Comparison of ENCODE assay signal across 17 cellular contexts in genomic region chr5:177295929-177296328, GRCh38. TPM values are rescaled to one million over a fixed set of nuclear protein-coding genes. Genes with fewer than 3 reads are reported as not detected.
DNase-seq lines count a peak whose midpoint lies in the region; ATAC-seq, FAIRE-seq and TF ChIP-seq lines count a peak whose summit lies in the region.
"Had no signal": no experiment of that assay in that cellular context is flagged by ENCODE, and none has a peak within 500 bp of the region (broad histone marks: within the 10 kb centered on the region; RNA-seq: fewer than 3 reads in every experiment).

No MANE protein-coding gene starts in this region.

- no peak for TF ChIP-seq RAD21 in K562 (CRISPR knock-in tag; conservative IDR thresholded peaks at IDR 0.05 in 1 of 2, IDR thresholded peaks at IDR 0.05 in 1 of 2)

- no peaks in the 10 kb centered on the region for H3K9me3 Mint-ChIP-seq in activated CD4-positive, alpha-beta T cell treated with anti-CD3 and anti-CD28 coated beads for 36 hours (ENCODE audit: low read depth)

- peaks cover 46% of the 10 kb centered on the region for H3K36me3 Mint-ChIP-seq in activated CD4-positive, alpha-beta T cell treated with anti-CD3 and anti-CD28 coated beads for 36 hours (ENCODE audit: low read depth)

- H3K4me3 ChIP-seq in K562 = no peak overlapping the region
- no peak overlapping the region for H3K4me3 ChIP-seq in small intestine (ENCODE audit: low read depth in 1 of 2, low read length in 2 of 2)
- H3K4me3 ChIP-seq: adrenal gland, HAP-1, smooth muscle cell, transverse colon had no signal

- no peaks in the 10 kb centered on the region for H3K9me1 ChIP-seq in K562 (ENCODE audit: control insufficient read depth, insufficient read depth, low read length)

- in situ Hi-C loops in K562 (cut with MboI) = no loop called here

- ATAC-seq in activated CD4-positive, alpha-beta T cell treated with anti-CD3 and anti-CD28 coated beads for 36 hours = no peak
- ATAC-seq in K562 (no peak), HG03469 (IDR thresholded peaks at IDR 0.05; ENCODE audit: unreplicated experiment) (no peak)

- TF ChIP-seq EP300 in K562 (IDR thresholded peaks at IDR 0.05; ENCODE audit: low read length) = no peak

- POLR2A ChIA-PET in activated CD4-positive, alpha-beta T cell treated with anti-CD3 and anti-CD28 coated beads for 36 hours (lab: Charles Lee) = no interaction called here
- POLR2A ChIA-PET in K562 (lab: Yijun Ruan, JAX) = interaction anchor here (0.6 to 1.8 kb wide), 3 partner anchors 8 to 112 kb away, joined by 3 to 6 read pairs (median 6); no protein-coding TSS in a partner anchor

- H3K9ac ChIP-seq in K562 (ENCODE audit: insufficient read depth in 1 of 2, low read depth in 2 of 2, low read length in 2 of 2) = no peak overlapping the region

- no peak overlapping the region for H3K4me2 ChIP-seq in K562 (ENCODE audit: insufficient read depth, low read length)
- H3K4me2 ChIP-seq: smooth muscle cell had no signal

- H3K4me1 ChIP-seq in K562 (replicated peaks in 1 of 2; ENCODE audit: control insufficient read depth in 2 of 2, insufficient read depth in 2 of 2, low read length in 2 of 2) (peaks cover 0 to 9% of the 10 kb centered on the region in 2 experiments; a peak in 4 of 5 replicates), small intestine (ENCODE audit: control insufficient read depth in 2 of 2, insufficient read depth in 1 of 2, low read depth in 1 of 2, low read length in 1 of 2) (peaks cover 5 to 6% of the 10 kb centered on the region in 2 donors)
- H3K4me1 ChIP-seq: HAP-1 had no signal

- 0 out of 2 replicates have a peak, but pooled peaks cover 3% of the 10 kb centered on the region for H4K20me1 ChIP-seq in K562 (replicated peaks; ENCODE audit: control insufficient read depth, insufficient read depth, low read length)

- TF ChIP-seq POLR2A in K562 (conservative IDR thresholded peaks at IDR 0.05) = no peak

- 95% methylated on average over 8 of the region's 8 CpGs for WGBS in K562 (ENCODE audit: insufficient coverage, low coverage, missing lambda C conversion rate)
- WGBS in small intestine, 3 donors = 79 to 95% (median 85%) methylated on average over 8 of the region's 8 CpGs

- H3K4me1 Mint-ChIP-seq in activated CD4-positive, alpha-beta T cell treated with anti-CD3 and anti-CD28 coated beads for 36 hours = peaks cover 40% of the 10 kb centered on the region

- no peak overlapping the region for H2AFZ ChIP-seq in K562 (ENCODE audit: low read depth, low read length)

- no peak overlapping the region for H3K27ac ChIP-seq in K562 (ENCODE audit: extremely low read depth, low read depth, low read length)
- peak overlapping the region in 1 of 2 donors; percentile 9 for H3K27ac ChIP-seq in small intestine (ENCODE audit: low read depth in 1 of 2, low read length in 1 of 2)

- intact Hi-C loops in activated CD4-positive, alpha-beta T cell treated with anti-CD3 and anti-CD28 coated beads for 36 hours (cut with DNase I, micrococcal nuclease) = no loop called here
- intact Hi-C loops in K562 (cut with micrococcal nuclease) = no loop called here
- intact Hi-C loops in posterior vena cava (cut with DNase I) = no loop called here

- BruUV-seq in K562 (replicated peaks; lab: Mats Ljungman, UMichigan) = no TSS peak

- H3K27me3 ChIP-seq in K562 (ENCODE audit: control insufficient read depth in 2 of 2, insufficient read depth in 2 of 2, low read length in 2 of 2) = no peaks in the 10 kb centered on the region
- no peaks in the 10 kb centered on the region for H3K27me3 ChIP-seq in small intestine (ENCODE audit: control insufficient read depth in 2 of 2, insufficient read depth in 2 of 2, low read length in 2 of 2)
- H3K27me3 ChIP-seq: adrenal gland, transverse colon had no signal

- FAIRE-seq in K562 (lab: Jason Lieb, UNC) (no peak), small intestine (lab: Jason Lieb, UNC) (no peak)
- FAIRE-seq: frontal cortex had no signal

- peak overlapping the region; percentile 72 for H3K27ac Mint-ChIP-seq in activated CD4-positive, alpha-beta T cell treated with anti-CD3 and anti-CD28 coated beads for 36 hours

- CTCF ChIA-PET in activated CD4-positive, alpha-beta T cell treated with anti-CD3 and anti-CD28 coated beads for 36 hours (lab: Charles Lee) = interaction anchor here (1.0 to 7.1 kb wide), 3 partner anchors 14 to 182 kb away, joined by 3 to 46 read pairs (median 10); partner anchors contain the start of gene MXD3
- CTCF ChIA-PET in K562 (lab: Yijun Ruan, JAX; ENCODE audit: low intra/inter-chr PET ratio) = no interaction called here

- H3K4me3 Mint-ChIP-seq in activated CD4-positive, alpha-beta T cell treated with anti-CD3 and anti-CD28 coated beads for 36 hours = no peak overlapping the region

- no peak for TF ChIP-seq CTCF in K562 (IDR thresholded peaks at IDR 0.05 in 2 of 3, conservative IDR thresholded peaks at IDR 0.05 in 1 of 3; ENCODE audit: insufficient read depth in 2 of 3, low read depth in 1 of 3, low read length in 3 of 3)

- H3K9me3 ChIP-seq in K562 (replicated peaks; ENCODE audit: control insufficient read depth, insufficient read depth, low read depth, low read length) = no peaks in the 10 kb centered on the region
- H3K9me3 ChIP-seq in small intestine (ENCODE audit: control insufficient read depth, low read depth) = no peaks in the 10 kb centered on the region
- H3K9me3 ChIP-seq: adrenal gland, HAP-1, transverse colon had no signal

- peaks cover 77% of the 10 kb centered on the region; the same call in 2 of the 3 replicates for H3K36me3 ChIP-seq in K562 (ENCODE audit: control insufficient read depth, insufficient read depth, low read length)
- H3K36me3 ChIP-seq in small intestine (ENCODE audit: control insufficient read depth in 2 of 2, insufficient read depth in 2 of 2, low read length in 2 of 2) = peaks cover 17 to 32% of the 10 kb centered on the region in 2 donors

- no peaks in the 10 kb centered on the region for H3K27me3 Mint-ChIP-seq in activated CD4-positive, alpha-beta T cell treated with anti-CD3 and anti-CD28 coated beads for 36 hours

- no peaks in the 10 kb centered on the region for H3K79me2 ChIP-seq in K562 (ENCODE audit: control insufficient read depth, insufficient read depth, low read length)

- DNase-seq in activated CD4-positive, alpha-beta T cell treated with anti-CD3 and anti-CD28 coated beads for 36 hours = no peak
- DNase-seq in activated CD4-positive, alpha-beta T cell treated with anti-CD3 and anti-CD28 coated beads, Interleukin-2, amount 50 U/mL, for 48 hours = no peak
- DNase-seq in MV-4-11 (lab: John Stamatoyannopoulos, UW) (peak; percentile 88), K562 (ENCODE audit: extremely low read depth in 1 of 4, low spot score in 3 of 4) (no peak), posterior vena cava (ENCODE audit: low spot score) (peak; percentile 62), small intestine (no peak), glomerular visceral epithelial cell (ENCODE audit: extremely low spot score) (no peak)
- DNase-seq: adrenal gland, DND-41, kidney glomerular epithelial cell, NCI-H1694 treated with DMSO at 0.1 percent for 48 hours, SIG-M5, transverse colon had no signal

RNA-seq across cellular contexts. Expression of gene RAB24, which starts 7.6 kb away (rescaled TPM):
- 10 to 100 TPM; 10.9 to 21.0 TPM for total RNA-seq in activated CD4-positive, alpha-beta T cell treated with anti-CD3 and anti-CD28 coated beads for 36 hours
- total RNA-seq in K562 (2011; cell fraction: chromatin; rRNA removed; ENCODE audit: low replicate concordance) = 54.0 and 133 TPM in 2 replicates
- 129 and 138 TPM in 2 replicates for total RNA-seq in K562 (2011; cell fraction: nucleolus; rRNA removed)
- total RNA-seq in K562 (2011; cell fraction: nucleoplasm; rRNA removed) = 74.5 and 88.1 TPM in 2 replicates
- total RNA-seq in K562 (2014; rRNA removed) (61.1 and 72.5 TPM in 2 replicates), K562 (2014; rRNA removed; fragmentation: Illumina TruSeq; extraction: Trizol) (16.8 and 21.2 TPM in 2 replicates), K562 (2015; rRNA removed; fragmentation: Illumina TruSeq; extraction: Trizol) (21.1 and 22.2 TPM in 2 replicates), K562 (2021) (52.5 and 56.7 TPM in 2 replicates), posterior vena cava (10 to 100 TPM; 17.4 to 18.6 TPM)
- polyA plus RNA-seq in K562 (2011; rRNA removed) (70.4 and 85.1 TPM in 2 replicates), K562 (2014; fragmentation: Illumina TruSeq; extraction: Trizol) (34.8 and 40.4 TPM in 2 replicates), K562 (2014; fragmentation: Nextera tagmentation; extraction: Ambion mirVana) (10 to 100 TPM; 13.9 to 15.7 TPM), K562 (2014; rRNA removed) (107 TPM in 2 replicates), small intestine (10 to 100 TPM; 48.1 to 80.1 (median 67.0) TPM)
- 83.0 and 103 TPM in 2 replicates for polyA plus RNA-seq in K562 (2011; cell fraction: cytosol; rRNA removed)
- polyA plus RNA-seq in K562 (2011; cell fraction: nucleus; rRNA removed) = 376 and 417 TPM in 2 replicates
- 48.9 and 65.7 TPM in 2 replicates for polyA plus RNA-seq in K562 (2012)
- 15.0 and 17.4 TPM in 2 replicates for polyA minus RNA-seq in K562 (2011; rRNA and poly(A)+ RNA removed)
- polyA minus RNA-seq in K562 (2011; cell fraction: cytosol; rRNA and poly(A)+ RNA removed) = 10.5 and 14.7 TPM in 2 replicates
- 32.3 and 39.1 TPM in 2 replicates for polyA minus RNA-seq in K562 (2011; cell fraction: nucleus; rRNA and poly(A)+ RNA removed)

RNA-seq across cellular contexts. Expression of gene PRELID1, which starts 7.7 kb away (rescaled TPM):
- 100 to 1,000 TPM; 266 to 362 TPM for total RNA-seq in activated CD4-positive, alpha-beta T cell treated with anti-CD3 and anti-CD28 coated beads for 36 hours
- 48.2 and 87.9 TPM in 2 replicates for total RNA-seq in K562 (2011; cell fraction: chromatin; rRNA removed; ENCODE audit: low replicate concordance)
- 113 and 136 TPM in 2 replicates for total RNA-seq in K562 (2011; cell fraction: nucleolus; rRNA removed)
- 88.0 and 98.6 TPM in 2 replicates for total RNA-seq in K562 (2011; cell fraction: nucleoplasm; rRNA removed)
- 330 and 397 TPM in 2 replicates for total RNA-seq in K562 (2014; rRNA removed)
- total RNA-seq in K562 (2014; rRNA removed; fragmentation: Illumina TruSeq; extraction: Trizol) = 240 and 288 TPM in 2 replicates
- total RNA-seq in K562 (2015; rRNA removed; fragmentation: Illumina TruSeq; extraction: Trizol) = 336 and 342 TPM in 2 replicates
- 357 and 376 TPM in 2 replicates for total RNA-seq in K562 (2021)
- polyA plus RNA-seq in K562 (2011; rRNA removed) = 306 and 340 TPM in 2 replicates
- polyA plus RNA-seq in K562 (2011; cell fraction: cytosol; rRNA removed) = 419 and 903 TPM in 2 replicates
- polyA plus RNA-seq in K562 (2011; cell fraction: nucleus; rRNA removed) = 140 and 180 TPM in 2 replicates
- 250 and 264 TPM in 2 replicates for polyA plus RNA-seq in K562 (2012)
- polyA plus RNA-seq in K562 (2014; fragmentation: Illumina TruSeq; extraction: Trizol) = 313 and 379 TPM in 2 replicates
- 10 to 100 TPM; 40.1 to 63.7 TPM for polyA plus RNA-seq in K562 (2014; fragmentation: Nextera tagmentation; extraction: Ambion mirVana)
- 484 and 583 TPM in 2 replicates for polyA plus RNA-seq in K562 (2014; rRNA removed)
- 122 and 169 TPM in 2 replicates for polyA minus RNA-seq in K562 (2011; rRNA and poly(A)+ RNA removed)
- polyA minus RNA-seq in K562 (2011; cell fraction: cytosol; rRNA and poly(A)+ RNA removed) = 115 and 142 TPM in 2 replicates
- polyA minus RNA-seq in K562 (2011; cell fraction: nucleus; rRNA and poly(A)+ RNA removed) = 52.6 and 54.7 TPM in 2 replicates
- total RNA-seq in posterior vena cava = 10 to 100 TPM; 81.8 to 91.9 TPM
- polyA plus RNA-seq in small intestine = 100 to 1,000 TPM; 278 to 457 (median 356) TPM

RNA-seq across cellular contexts. Expression of gene MXD3, which starts 15.8 kb away (rescaled TPM):
- 10 to 100 TPM; 21.3 to 27.2 TPM for total RNA-seq in activated CD4-positive, alpha-beta T cell treated with anti-CD3 and anti-CD28 coated beads for 36 hours
- 16.1 and 35.8 TPM in 2 replicates for total RNA-seq in K562 (2011; cell fraction: chromatin; rRNA removed; ENCODE audit: low replicate concordance)
- 30.9 and 32.9 TPM in 2 replicates for total RNA-seq in K562 (2011; cell fraction: nucleolus; rRNA removed)
- total RNA-seq in K562 (2011; cell fraction: nucleoplasm; rRNA removed) = 25.8 and 34.4 TPM in 2 replicates
- total RNA-seq in K562 (2014; rRNA removed) (18.2 and 19.5 TPM in 2 replicates), K562 (2014; rRNA removed; fragmentation: Illumina TruSeq; extraction: Trizol) (0.65 and 0.83 TPM in 2 replicates), K562 (2015; rRNA removed; fragmentation: Illumina TruSeq; extraction: Trizol) (4.5 and 6.1 TPM in 2 replicates), K562 (2021) (12.0 and 16.2 TPM in 2 replicates), posterior vena cava (1 to 10 TPM; 5.4 to 6.1 TPM)
- polyA plus RNA-seq in K562 (2011; rRNA removed) (5.2 and 13.6 TPM in 2 replicates), K562 (2014; fragmentation: Illumina TruSeq; extraction: Trizol) (1.8 and 4.5 TPM in 2 replicates), K562 (2014; fragmentation: Nextera tagmentation; extraction: Ambion mirVana) (under 1 TPM; 0.28 to 0.59 TPM), K562 (2014; rRNA removed) (22.8 and 24.8 TPM in 2 replicates), small intestine (10 to 100 TPM; 11.9 to 22.9 (median 13.5) TPM)
- 9.9 and 15.2 TPM in 2 replicates for polyA plus RNA-seq in K562 (2011; cell fraction: cytosol; rRNA removed)
- polyA plus RNA-seq in K562 (2011; cell fraction: nucleus; rRNA removed) = 81.7 and 87.5 TPM in 2 replicates
- 9.2 and 20.7 TPM in 2 replicates for polyA plus RNA-seq in K562 (2012)
- 1.8 and 1.9 TPM in 2 replicates for polyA minus RNA-seq in K562 (2011; rRNA and poly(A)+ RNA removed)
- 1.2 and 4.6 TPM in 2 replicates for polyA minus RNA-seq in K562 (2011; cell fraction: cytosol; rRNA and poly(A)+ RNA removed)
- polyA minus RNA-seq in K562 (2011; cell fraction: nucleus; rRNA and poly(A)+ RNA removed) = 12.3 and 14.9 TPM in 2 replicates

RNA-seq across cellular contexts. Expression of gene LMAN2, which starts 55.5 kb away (rescaled TPM):
- total RNA-seq in activated CD4-positive, alpha-beta T cell treated with anti-CD3 and anti-CD28 coated beads for 36 hours = 10 to 100 TPM; 74.5 to 92.1 TPM
- 108 and 260 TPM in 2 replicates for total RNA-seq in K562 (2011; cell fraction: chromatin; rRNA removed; ENCODE audit: low replicate concordance)
- total RNA-seq in K562 (2011; cell fraction: nucleolus; rRNA removed) = 422 and 429 TPM in 2 replicates
- 240 and 283 TPM in 2 replicates for total RNA-seq in K562 (2011; cell fraction: nucleoplasm; rRNA removed)
- 200 and 216 TPM in 2 replicates for total RNA-seq in K562 (2014; rRNA removed)
- 69.3 and 110 TPM in 2 replicates for total RNA-seq in K562 (2014; rRNA removed; fragmentation: Illumina TruSeq; extraction: Trizol)
- 179 and 196 TPM in 2 replicates for total RNA-seq in K562 (2015; rRNA removed; fragmentation: Illumina TruSeq; extraction: Trizol)
- total RNA-seq in K562 (2021) = 130 and 136 TPM in 2 replicates
- polyA plus RNA-seq in K562 (2011; rRNA removed) = 119 and 150 TPM in 2 replicates
- polyA plus RNA-seq in K562 (2011; cell fraction: cytosol; rRNA removed) = 299 and 407 TPM in 2 replicates
- polyA plus RNA-seq in K562 (2011; cell fraction: nucleus; rRNA removed) = 207 and 224 TPM in 2 replicates
- 176 and 216 TPM in 2 replicates for polyA plus RNA-seq in K562 (2012)
- 241 and 254 TPM in 2 replicates for polyA plus RNA-seq in K562 (2014; fragmentation: Illumina TruSeq; extraction: Trizol)
- 1 to 10 TPM; 2.7 to 8.5 TPM for polyA plus RNA-seq in K562 (2014; fragmentation: Nextera tagmentation; extraction: Ambion mirVana)
- 196 and 235 TPM in 2 replicates for polyA plus RNA-seq in K562 (2014; rRNA removed)
- 113 and 151 TPM in 2 replicates for polyA minus RNA-seq in K562 (2011; rRNA and poly(A)+ RNA removed)
- 150 and 163 TPM in 2 replicates for polyA minus RNA-seq in K562 (2011; cell fraction: cytosol; rRNA and poly(A)+ RNA removed)
- 76.1 and 108 TPM in 2 replicates for polyA minus RNA-seq in K562 (2011; cell fraction: nucleus; rRNA and poly(A)+ RNA removed)
- 10 to 100 TPM; 72.4 to 95.7 TPM for total RNA-seq in posterior vena cava
- 100 to 1,000 TPM in 1 of 3 donors, 10 to 100 TPM in 2; 73.6 to 304 (median 91.9) TPM for polyA plus RNA-seq in small intestine

Comparison
In these comparisons a context has a peak if more than half of its experiments do, and no peak if none do; other contexts are left out.
1. DNase-seq: peak in MV-4-11 (single experiment) and posterior vena cava (single experiment); none in activated CD4-positive, alpha-beta T cell treated with anti-CD3 and anti-CD28 coated beads for 36 hours (single experiment), activated CD4-positive, alpha-beta T cell treated with anti-CD3 and anti-CD28 coated beads, Interleukin-2, amount 50 U/mL, for 48 hours (0 of 2), K562 (0 of 4), small intestine (single experiment) and glomerular visceral epithelial cell (single experiment).